In the genomic region with DNA sequence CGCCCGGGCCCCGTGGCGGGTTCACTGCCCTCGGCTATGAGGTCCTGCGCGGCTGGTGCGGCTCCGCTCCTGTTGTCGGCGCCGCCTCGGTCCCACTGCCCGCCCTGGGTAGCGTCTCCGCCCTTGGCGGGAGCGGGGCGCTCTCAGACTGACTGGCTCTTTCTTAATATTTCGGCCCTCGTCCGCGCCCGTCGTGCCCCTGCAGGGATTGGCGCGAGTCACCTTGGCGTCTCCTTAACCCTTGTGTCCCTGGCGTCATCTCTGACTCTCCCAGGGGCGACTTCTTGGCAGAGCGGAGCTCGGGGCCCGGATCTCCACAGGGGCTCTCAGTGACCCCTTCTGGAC, we compare ENCODE assay signal across 8 cellular contexts. TPM values are rescaled to one million over a fixed set of nuclear protein-coding genes. Genes with fewer than 3 reads are reported as not detected.
DNase-seq lines count a peak whose midpoint lies in the region; ATAC-seq and TF ChIP-seq lines count a peak whose summit lies in the region.

No MANE protein-coding gene starts in this region.

- H3K27ac Mint-ChIP-seq in activated naive CD4-positive, alpha-beta T cell treated with anti-CD3 and anti-CD28 coated beads for 36 hours, result peak overlapping the region; percentile 94

- H3K4me3 ChIP-seq in HUES64 (ENCODE audit: low read length) (peak overlapping the region; percentile 96), heart left ventricle (peak overlapping the region; percentile 63 to 99 (median 96))

- no peak for TF ChIP-seq CTCF in heart left ventricle (IDR thresholded peaks at IDR 0.05)

- H3K27me3 ChIP-seq in HUES64 (ENCODE audit: insufficient read depth, low read length) (no peaks in the 10 kb centered on the region), heart left ventricle (no peaks in the 10 kb centered on the region)

- peaks cover 33% of the 10 kb centered on the region for H3K4me1 Mint-ChIP-seq in activated naive CD4-positive, alpha-beta T cell treated with anti-CD3 and anti-CD28 coated beads for 36 hours (ENCODE audit: low read depth)

- intact Hi-C loops in activated naive CD4-positive, alpha-beta T cell treated with anti-CD3 and anti-CD28 coated beads for 36 hours (cut with micrococcal nuclease), result loop anchor here (5.0 kb wide), 2 partner anchors 608 to 1487 kb away; no protein-coding TSS in a partner anchor
- intact Hi-C loops in heart left ventricle (cut with DNase I), result loop anchor here in 3 of 10 donors (1.0 to 5.0 kb wide), 4 partner anchors 28 to 73 kb away; a partner anchor contains a TSS
- intact Hi-C loops in sciatic nerve (cut with DNase I), result loop anchor here (5.0 kb wide), 1 partner anchor 97 kb away; no protein-coding TSS in a partner anchor

- H3K9me3 ChIP-seq in HUES64 (ENCODE audit: insufficient read depth, low read depth, low read length), result no peaks in the 10 kb centered on the region
- no peaks in the 10 kb centered on the region for H3K9me3 ChIP-seq in heart left ventricle

- H3K4me1 ChIP-seq in HUES64 (ENCODE audit: insufficient read depth, low read length), result peaks cover 11% of the 10 kb centered on the region; the same call in 1 of the 2 replicates
- peaks cover 6 to 59% (median 45%) of the 10 kb centered on the region in 12 donors for H3K4me1 ChIP-seq in heart left ventricle

- H3K27me3 Mint-ChIP-seq in activated naive CD4-positive, alpha-beta T cell treated with anti-CD3 and anti-CD28 coated beads for 36 hours (ENCODE audit: low read depth), result peaks cover 2% of the 10 kb centered on the region

- peaks cover 44% of the 10 kb centered on the region for H3K36me3 Mint-ChIP-seq in activated naive CD4-positive, alpha-beta T cell treated with anti-CD3 and anti-CD28 coated beads for 36 hours (ENCODE audit: low read depth)

- peak overlapping the region; percentile 91 for H3K27ac ChIP-seq in HUES64 (ENCODE audit: low read depth, low read length)
- peak overlapping the region; percentile 94 to 100 (median 99) for H3K27ac ChIP-seq in heart left ventricle

- H3K36me3 ChIP-seq in HUES64 (ENCODE audit: insufficient read depth, low read length), result peaks cover 37% of the 10 kb centered on the region
- peaks cover 0 to 29% (median 25%) of the 10 kb centered on the region in 9 donors for H3K36me3 ChIP-seq in heart left ventricle

- no peaks in the 10 kb centered on the region for H3K9me3 Mint-ChIP-seq in activated naive CD4-positive, alpha-beta T cell treated with anti-CD3 and anti-CD28 coated beads for 36 hours

- DNase-seq in AG20443 (ENCODE audit: low spot score) (peak; percentile 30), heart left ventricle (peak; percentile 47 to 78 (median 57)), sciatic nerve (ENCODE audit: low spot score) (peak; percentile 72), kidney glomerular epithelial cell (lab: John Stamatoyannopoulos, UW) (no peak), midbrain (lab: John Stamatoyannopoulos, UW) (no peak)
- peak; percentile 39 for DNase-seq in activated naive CD4-positive, alpha-beta T cell treated with anti-CD3 and anti-CD28 coated beads for 36 hours

- TF ChIP-seq POLR2A in heart left ventricle (IDR thresholded peaks at IDR 0.05), result no peak

- under 1% methylated on average over 33 of the region's 33 CpGs for WGBS in HUES64
- 0 to 1% (median 0%) methylated on average over 1 to 33 of the region's 33 CpGs for whole genome bisulfite sequencing in heart left ventricle, 4 donors

- peak overlapping the region; percentile 97 for H3K4me3 Mint-ChIP-seq in activated naive CD4-positive, alpha-beta T cell treated with anti-CD3 and anti-CD28 coated beads for 36 hours

- ATAC-seq in heart left ventricle (no peak), sciatic nerve (no peak), HG03378 (IDR thresholded peaks at IDR 0.05; ENCODE audit: unreplicated experiment) (no peak)

- CTCF ChIA-PET in activated naive CD4-positive, alpha-beta T cell treated with anti-CD3 and anti-CD28 coated beads for 36 hours (lab: Charles Lee), result interaction anchor here (0.7 to 1.5 kb wide), 3 partner anchors 94 to 245 kb away, joined by 3 read pairs; a partner anchor contains a TSS

- H3K9ac ChIP-seq in HUES64 (ENCODE audit: low read depth, low read length), result peak overlapping the region; percentile 99

RNA-seq across cellular contexts. Expression of a gene that starts 1.3 kb away (rescaled TPM):
- 1,960 TPM for polyA plus RNA-seq in HUES64 (2013, experiment 1 of 2)
- 2,220 TPM for polyA plus RNA-seq in HUES64 (2013, experiment 2 of 2)
- 1,000 to 10,000 TPM; 2,162 to 2,216 TPM for total RNA-seq in activated naive CD4-positive, alpha-beta T cell treated with anti-CD3 and anti-CD28 coated beads for 36 hours
- total RNA-seq in heart left ventricle (100 to 1,000 TPM; 143 to 409 (median 200) TPM), sciatic nerve (779 TPM)
- 100 to 1,000 TPM; 403 to 707 TPM for polyA plus RNA-seq in heart left ventricle

Comparison
In these comparisons a context has a peak if more than half of its experiments do, and no peak if none do; other contexts are left out.
1. DNase-seq: peak in AG20443 (single experiment), activated naive CD4-positive, alpha-beta T cell treated with anti-CD3 and anti-CD28 coated beads for 36 hours (single experiment), heart left ventricle (5 of 5) and sciatic nerve (single experiment); none in kidney glomerular epithelial cell (single experiment) and midbrain (single experiment).